ENCODE assay signal across 11 cellular contexts in the genomic region with DNA sequence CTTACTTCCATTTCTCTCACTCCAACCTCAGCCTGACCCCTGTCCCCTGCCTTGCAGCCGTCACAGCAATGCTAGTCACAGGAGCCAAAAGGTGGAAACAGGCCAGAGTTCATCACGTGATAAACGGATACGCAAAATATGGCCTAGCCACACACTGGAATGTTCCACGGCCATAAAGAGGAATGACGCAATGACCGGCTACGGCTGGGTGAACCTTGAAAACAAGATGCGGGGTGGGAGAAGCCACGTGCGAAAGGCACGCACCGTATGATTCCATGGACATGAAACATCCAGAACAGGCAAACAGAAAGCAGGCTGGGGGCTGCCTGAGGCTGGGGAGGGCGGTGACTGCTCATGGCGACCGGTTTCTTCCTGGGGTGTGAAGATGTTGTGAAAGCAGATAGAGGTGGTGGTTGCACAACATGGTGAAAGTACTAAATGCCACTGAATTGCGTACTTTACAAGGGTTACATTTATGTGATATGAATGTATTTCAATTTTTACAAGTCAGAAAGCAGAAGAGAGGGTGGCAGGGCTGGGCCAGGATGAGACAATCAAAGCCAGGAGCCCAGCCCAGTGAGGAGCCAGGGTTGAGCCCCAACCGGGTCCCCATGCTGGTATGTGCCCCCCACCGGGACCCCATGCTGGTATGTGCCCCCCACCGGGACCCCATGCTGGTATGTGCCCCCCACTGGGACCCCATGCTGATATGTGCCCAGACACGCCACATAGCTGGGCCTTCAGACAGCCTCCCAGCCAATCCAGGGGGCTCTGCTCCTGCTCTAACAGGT.
DNase-seq lines count a peak whose midpoint lies in the region.
"Had no signal": no experiment of that assay in that cellular context is flagged by ENCODE, and none has a peak within 500 bp of the region (broad histone marks: within the 10 kb centered on the region; RNA-seq: fewer than 3 reads in every experiment).

No MANE protein-coding gene starts in this region.

- DNase-seq in CD1c-positive myeloid dendritic cell (ENCODE audit: extremely low spot score) (peak; percentile 84), SW480 (ENCODE audit: low spot score) (peak; percentile 85), glomerular endothelial cell (ENCODE audit: extremely low read depth, low read depth, low spot score) (peak; percentile 64), non-pigmented ciliary epithelial cell (ENCODE audit: low read depth) (peak; percentile 63), DMS153 (lab: John Stamatoyannopoulos, UW) (no peak)
- no peak for DNase-seq in activated CD8-positive, alpha-beta memory T cell treated with anti-CD3 and anti-CD28 coated beads, Interleukin-2, amount 50 U/mL, for 48 hours
- DNase-seq in NK-92 treated with Interleukin-12 subunit alpha and Interleukin-12 subunit beta, amount 100 ng/mL, for 24 hours (lab: John Stamatoyannopoulos, UW): no peak
- DNase-seq in effector CD8-positive, alpha-beta T cell (lab: John Stamatoyannopoulos, UW): no peak
- DNase-seq: activated B cell treated with CpG ODN at 0.5 μM for 24 hours; CD4-positive, CD25-positive, alpha-beta regulatory T cell; NCI-H510A treated with DMSO at 0.1 percent for 48 hours had no signal

Comparison
In these comparisons a context has a peak if more than half of its experiments do, and no peak if none do; other contexts are left out.
1. DNase-seq: peak in CD1c-positive myeloid dendritic cell (single experiment), SW480 (single experiment), glomerular endothelial cell (single experiment) and non-pigmented ciliary epithelial cell (single experiment); none in activated CD8-positive, alpha-beta memory T cell treated with anti-CD3 and anti-CD28 coated beads, Interleukin-2, amount 50 U/mL, for 48 hours (single experiment), DMS153 (single experiment), NK-92 treated with Interleukin-12 subunit alpha and Interleukin-12 subunit beta, amount 100 ng/mL, for 24 hours (single experiment) and effector CD8-positive, alpha-beta T cell (single experiment).